ENCODE assay signal across 6 cellular contexts in genomic region chr20:1752045-1752444, GRCh38.
"Had no signal": no experiment of that assay in that cellular context is flagged by ENCODE, and none has a peak within 500 bp of the region (broad histone marks: within the 10 kb centered on the region; RNA-seq: fewer than 3 reads in every experiment).

No MANE protein-coding gene starts in this region.

- H3K27ac ChIP-seq: HL-60 had no signal

- DNase-seq: IMR-90, KBM-7, KG1 had no signal

- FAIRE-seq: HTR-8/SVneo, K562 had no signal

- ATAC-seq: K562 had no signal

- H3K4me3 ChIP-seq: K562 had no signal
